ENCODE assay signal across 9 cellular contexts in the genomic region with DNA sequence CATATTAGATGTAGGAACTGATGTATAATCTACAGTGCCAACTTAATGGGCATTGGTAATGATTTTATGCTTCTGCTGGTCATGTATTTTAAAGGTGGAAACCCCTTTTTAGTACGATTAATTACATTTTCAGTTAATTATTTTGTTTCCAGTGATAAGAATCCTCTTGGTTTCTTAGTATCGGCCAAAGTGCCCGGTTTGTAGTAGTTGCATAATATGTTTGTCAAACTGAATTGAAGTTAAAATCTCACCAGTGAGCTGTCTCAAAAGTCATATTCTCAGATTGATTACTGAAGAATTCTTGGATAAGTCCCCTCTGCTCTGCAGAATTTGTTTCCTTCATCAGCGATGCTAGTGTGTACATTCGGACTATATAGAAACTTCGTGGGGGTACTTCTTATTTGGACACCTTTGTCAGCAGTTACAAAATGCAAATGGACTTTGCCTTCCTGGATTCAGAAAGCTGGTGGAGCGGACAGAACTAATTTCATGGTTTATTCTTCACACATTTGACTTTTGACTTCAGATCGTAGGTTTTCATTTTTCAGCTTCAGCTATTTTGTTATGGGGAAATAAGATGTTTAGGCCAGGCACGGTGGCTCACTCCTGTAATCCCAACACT. TPM values are rescaled to one million over a fixed set of nuclear protein-coding genes. Genes with fewer than 3 reads are reported as not detected.
"Had no signal": no experiment of that assay in that cellular context is flagged by ENCODE, and none has a peak within 500 bp of the region (broad histone marks: within the 10 kb centered on the region; RNA-seq: fewer than 3 reads in every experiment).

No MANE protein-coding gene starts in this region.

- H3K27ac ChIP-seq: HL-60 had no signal

- DNase-seq: H9, HCEC 1CT, IMR-90 had no signal

- ATAC-seq: GM23338, K562 had no signal

- H3K4me2 ChIP-seq: GM23338 had no signal

- FAIRE-seq: H1, H54, K562 had no signal

- H2AFZ ChIP-seq: GM23338 had no signal

- H3K4me3 ChIP-seq: GM23338, K562 had no signal

RNA-seq across cellular contexts. Expression of a gene that starts 28.2 kb away (rescaled TPM):
- total RNA-seq: HT1080, IMR-90, K562 had no signal
- polyA plus RNA-seq: IMR-90, K562 had no signal
